Comparison of ENCODE assay signal across 1 cellular context in genomic region chr11:118375980-118376379, GRCh38.
TF ChIP-seq lines count a peak whose summit lies in the region.

No MANE protein-coding gene starts in this region.

TF ChIP-seq in K562, 482 proteins besides CTCF, POLR2A, EP300 and RAD21:
- TF ChIP-seq GTF2F1 (IDR thresholded peaks at IDR 0.05; ENCODE audit: low read depth, low read length) (no peak), SNRNP70 (optimal IDR thresholded peaks at IDR 0.05; ENCODE audit: low read depth, low read length) (no peak), SUPT5H (IDR thresholded peaks at IDR 0.05) (peak; percentile 48), RNF2 (IDR thresholded peaks at IDR 0.05) (no peak), SREBF1 (IDR thresholded peaks at IDR 0.05; ENCODE audit: borderline replicate concordance, low read depth, low read length) (no peak), BACH1 (tag; IDR thresholded peaks at IDR 0.05) (no peak), NUFIP1 (IDR thresholded peaks at IDR 0.05; ENCODE audit: partially characterized antibody) (no peak), NCOA1 (IDR thresholded peaks at IDR 0.05; ENCODE audit: low read depth) (no peak)
- TF ChIP-seq, protein P1, sequence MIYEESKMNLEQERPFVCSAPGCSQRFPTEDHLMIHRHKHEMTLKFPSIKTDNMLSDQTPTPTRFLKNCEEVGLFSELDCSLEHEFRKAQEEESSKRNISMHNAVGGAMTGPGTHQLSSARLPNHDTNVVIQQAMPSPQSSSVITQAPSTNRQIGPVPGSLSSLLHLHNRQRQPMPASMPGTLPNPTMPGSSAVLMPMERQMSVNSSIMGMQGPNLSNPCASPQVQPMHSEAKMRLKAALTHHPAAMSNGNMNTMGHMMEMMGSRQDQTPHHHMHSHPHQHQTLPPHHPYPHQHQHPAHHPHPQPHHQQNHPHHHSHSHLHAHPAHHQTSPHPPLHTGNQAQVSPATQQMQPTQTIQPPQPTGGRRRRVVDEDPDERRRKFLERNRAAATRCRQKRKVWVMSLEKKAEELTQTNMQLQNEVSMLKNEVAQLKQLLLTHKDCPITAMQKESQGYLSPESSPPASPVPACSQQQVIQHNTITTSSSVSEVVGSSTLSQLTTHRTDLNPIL (CRISPR knock-in tag; IDR thresholded peaks at IDR 0.05), result no peak
TF ChIP-seq in K562: peak in this region for 1.
